In the genomic region with DNA sequence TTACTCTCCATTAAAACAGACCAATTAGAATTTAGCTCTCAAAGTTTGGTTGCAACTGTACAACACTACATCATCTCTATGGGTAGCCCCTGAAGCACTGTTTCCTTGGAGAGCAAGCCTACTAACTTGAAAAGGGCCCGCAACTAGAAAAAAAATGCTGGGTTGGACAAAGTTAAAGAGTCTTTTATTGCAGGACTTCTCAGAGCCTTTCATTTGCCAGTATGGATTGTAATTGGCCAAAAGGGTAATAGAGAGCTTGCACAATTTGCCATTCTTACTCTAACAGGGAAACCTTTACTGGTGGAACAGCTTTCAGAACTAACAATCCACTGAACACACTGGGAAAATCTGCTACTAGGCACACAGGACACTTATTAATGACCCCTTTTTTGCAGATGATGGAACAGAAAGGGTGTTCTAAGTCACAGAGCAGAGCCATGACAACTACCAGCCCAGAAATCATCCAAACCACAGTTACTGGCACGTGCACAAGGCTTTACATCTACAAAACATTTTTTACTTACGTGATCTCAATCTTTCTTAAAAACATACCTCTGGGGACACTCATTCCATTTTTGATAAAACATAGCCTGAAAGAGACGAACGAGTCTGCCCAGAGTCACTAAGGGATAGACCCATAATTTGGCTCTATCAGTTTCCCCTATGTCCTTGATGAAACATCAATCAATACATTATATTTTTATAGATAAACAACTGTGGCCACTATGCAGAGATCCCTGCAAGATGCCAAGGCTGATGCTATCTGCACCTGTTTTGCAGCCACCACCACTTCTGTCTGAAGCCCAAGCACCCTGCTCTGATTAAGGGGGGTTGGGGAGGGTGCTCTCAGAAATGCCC, we compare ENCODE assay signal across 9 cellular contexts.
DNase-seq lines count a peak whose midpoint lies in the region; ATAC-seq and TF ChIP-seq lines count a peak whose summit lies in the region.
"Had no signal": no experiment of that assay in that cellular context is flagged by ENCODE, and none has a peak within 500 bp of the region (broad histone marks: within the 10 kb centered on the region; RNA-seq: fewer than 3 reads in every experiment).

No MANE protein-coding gene starts in this region.

- H3K4me3 Mint-ChIP-seq in activated naive CD4-positive, alpha-beta T cell treated with anti-CD3 and anti-CD28 coated beads, Interleukin-2, amount 50 U/mL, for 24 hours, result peak overlapping the region; percentile 83
- peak overlapping the region; percentile 94 for H3K4me3 Mint-ChIP-seq in activated CD4-positive, alpha-beta memory T cell treated with anti-CD3 and anti-CD28 coated beads for 36 hours

- ATAC-seq in thoracic aorta (ENCODE audit: insufficient number of reproducible peaks, low FRiP score, low read depth), result no peak
- ATAC-seq in HG03378 (IDR thresholded peaks at IDR 0.05; ENCODE audit: unreplicated experiment), result no peak

- in situ Hi-C loops in GM13976 (cut with MboI; ENCODE audit: low sequenced_read_pairs, unreplicated experiment), result no loop called here

- H3K27ac Mint-ChIP-seq in activated naive CD4-positive, alpha-beta T cell treated with anti-CD3 and anti-CD28 coated beads, Interleukin-2, amount 50 U/mL, for 24 hours, result peak overlapping the region; percentile 93
- H3K27ac Mint-ChIP-seq in activated CD4-positive, alpha-beta memory T cell treated with anti-CD3 and anti-CD28 coated beads for 36 hours, result peak overlapping the region; percentile 57

- no peak for DNase-seq in activated naive CD4-positive, alpha-beta T cell treated with anti-CD3 and anti-CD28 coated beads, Interleukin-2, amount 50 U/mL, for 16 hours
- no peak for DNase-seq in activated CD4-positive, alpha-beta memory T cell treated with anti-CD3 and anti-CD28 coated beads for 36 hours
- DNase-seq in thoracic aorta (ENCODE audit: low spot score) (no peak), GM13976 (ENCODE audit: low spot score) (no peak), erythroblast (lab: John Stamatoyannopoulos, UW) (no peak)
- DNase-seq: NCI-H2081 had no signal

- H3K9ac ChIP-seq in iPS-20b (ENCODE audit: low read depth, low read length), result no peak overlapping the region

- H3K4me1 ChIP-seq in iPS-20b (ENCODE audit: insufficient read depth, low read length) (0 out of 2 replicates have a peak, but pooled peaks cover 2% of the 10 kb centered on the region), thoracic aorta (ENCODE audit: control insufficient read depth in 1 of 2, low read depth in 2 of 2) (peaks cover 12 to 23% of the 10 kb centered on the region in 2 donors)

- H3K27ac ChIP-seq in iPS-20b (ENCODE audit: low read length) (no peak overlapping the region), thoracic aorta (no peak overlapping the region)

- TF ChIP-seq CTCF in thoracic aorta (IDR thresholded peaks at IDR 0.05) (no peak), GM13976 (IDR thresholded peaks at IDR 0.05; ENCODE audit: borderline replicate concordance, control extremely low read depth, extremely low read depth, insufficient read depth, missing control alignments) (no peak)

- TF ChIP-seq POLR2A in erythroblast (IDR thresholded peaks at IDR 0.05; ENCODE audit: low read length), result no peak

- intact Hi-C loops in activated CD4-positive, alpha-beta memory T cell treated with anti-CD3 and anti-CD28 coated beads for 36 hours (cut with micrococcal nuclease), result loop anchor here (1.0 to 2.0 kb wide), 2 partner anchors 21 to 78 kb away; no protein-coding TSS in a partner anchor

- POLR2A ChIA-PET in activated CD4-positive, alpha-beta memory T cell treated with anti-CD3 and anti-CD28 coated beads for 36 hours (lab: Charles Lee), result interaction anchor here (0.9 to 3.9 kb wide), 6 partner anchors 12 to 82 kb away, joined by 3 to 40 read pairs (median 4); no protein-coding TSS in a partner anchor

- H3K4me3 ChIP-seq in iPS-20b (ENCODE audit: low read length) (0 out of 2 replicates have a peak overlapping the region, but pooled peaks have one; percentile 65), thoracic aorta (peak overlapping the region; percentile 75)

- CTCF ChIA-PET in activated CD4-positive, alpha-beta memory T cell treated with anti-CD3 and anti-CD28 coated beads for 36 hours (lab: Charles Lee), result interaction anchor here (0.9 to 1.4 kb wide), 3 partner anchors 151 to 231 kb away, joined by 3 to 4 read pairs (median 3); no protein-coding TSS in a partner anchor

- H3K36me3 ChIP-seq in iPS-20b (ENCODE audit: insufficient read depth, low read depth, low read length) (no peaks in the 10 kb centered on the region), thoracic aorta (no peaks in the 10 kb centered on the region)

- H3K4me1 Mint-ChIP-seq in activated naive CD4-positive, alpha-beta T cell treated with anti-CD3 and anti-CD28 coated beads, Interleukin-2, amount 50 U/mL, for 24 hours, result peaks cover 67% of the 10 kb centered on the region
- H3K4me1 Mint-ChIP-seq in activated CD4-positive, alpha-beta memory T cell treated with anti-CD3 and anti-CD28 coated beads for 36 hours (ENCODE audit: low read depth), result peaks cover 78% of the 10 kb centered on the region

- H3K9me3 Mint-ChIP-seq in activated naive CD4-positive, alpha-beta T cell treated with anti-CD3 and anti-CD28 coated beads, Interleukin-2, amount 50 U/mL, for 24 hours, result no peaks in the 10 kb centered on the region
- H3K9me3 Mint-ChIP-seq in activated CD4-positive, alpha-beta memory T cell treated with anti-CD3 and anti-CD28 coated beads for 36 hours, result no peaks in the 10 kb centered on the region

- H3K9me3 ChIP-seq in iPS-20b (ENCODE audit: insufficient read depth, low read depth, low read length) (no peaks in the 10 kb centered on the region), thoracic aorta (no peaks in the 10 kb centered on the region)

- H3K27me3 ChIP-seq in iPS-20b (ENCODE audit: insufficient read depth, low read length) (peaks cover 59% of the 10 kb centered on the region), thoracic aorta (replicated peaks; ENCODE audit: insufficient read depth) (no peaks in the 10 kb centered on the region)

- H3K27me3 Mint-ChIP-seq in activated naive CD4-positive, alpha-beta T cell treated with anti-CD3 and anti-CD28 coated beads, Interleukin-2, amount 50 U/mL, for 24 hours, result no peaks in the 10 kb centered on the region
- no peaks in the 10 kb centered on the region for H3K27me3 Mint-ChIP-seq in activated CD4-positive, alpha-beta memory T cell treated with anti-CD3 and anti-CD28 coated beads for 36 hours

- peaks cover 22% of the 10 kb centered on the region for H3K36me3 Mint-ChIP-seq in activated naive CD4-positive, alpha-beta T cell treated with anti-CD3 and anti-CD28 coated beads, Interleukin-2, amount 50 U/mL, for 24 hours
- peaks cover 35% of the 10 kb centered on the region for H3K36me3 Mint-ChIP-seq in activated CD4-positive, alpha-beta memory T cell treated with anti-CD3 and anti-CD28 coated beads for 36 hours
